ENCODE assay signal across 7 cellular contexts in genomic region chr16:8516471-8516870, GRCh38.
"Had no signal": no experiment of that assay in that cellular context is flagged by ENCODE, and none has a peak within 500 bp of the region (broad histone marks: within the 10 kb centered on the region; RNA-seq: fewer than 3 reads in every experiment).

No MANE protein-coding gene starts in this region.

- DNase-seq: GM23248, GOT3, H7, HCEC 1CT, IMR-90, KBM-7 had no signal

- H3K9ac ChIP-seq: GM23248 had no signal

- H2AFZ ChIP-seq: GM23248 had no signal

- H3K4me3 ChIP-seq: GM23248 had no signal

- H3K27ac ChIP-seq: GM23248, HL-60 had no signal
